ENCODE assay signal across 18 cellular contexts in genomic region chr11:59222464-59223065, GRCh38. TPM values are rescaled to one million over a fixed set of nuclear protein-coding genes. Genes with fewer than 3 reads are reported as not detected.
DNase-seq lines count a peak whose midpoint lies in the region; ATAC-seq and TF ChIP-seq lines count a peak whose summit lies in the region.
"Had no signal": no experiment of that assay in that cellular context is flagged by ENCODE, and none has a peak within 500 bp of the region (broad histone marks: within the 10 kb centered on the region; RNA-seq: fewer than 3 reads in every experiment).

No MANE protein-coding gene starts in this region.

- H3K9ac ChIP-seq in subcutaneous abdominal adipose tissue (ENCODE audit: low read length in 5 of 5), result peak overlapping the region in 2 of 5 donors; percentile 15 to 16

- no peak overlapping the region for H3K4me3 ChIP-seq in HL-60 (replicated peaks; ENCODE audit: insufficient read depth, low read length)
- no peak overlapping the region for H3K4me3 ChIP-seq in Peyer's patch
- H3K4me3 ChIP-seq in left lung, result no peak overlapping the region
- no peak overlapping the region for H3K4me3 ChIP-seq in subcutaneous abdominal adipose tissue (ENCODE audit: low read depth in 1 of 5, low read length in 5 of 5)
- H3K4me3 ChIP-seq: dorsolateral prefrontal cortex, SK-N-MC had no signal

- H3K27me3 ChIP-seq in HL-60 (ENCODE audit: insufficient read depth, poor library complexity, severe bottlenecking) (no peaks in the 10 kb centered on the region), Peyer's patch (no peaks in the 10 kb centered on the region), left lung (no peaks in the 10 kb centered on the region), subcutaneous abdominal adipose tissue (ENCODE audit: control insufficient read depth in 5 of 5, insufficient read depth in 4 of 5, low read length in 5 of 5) (no peaks in the 10 kb centered on the region)

- peak; percentile 75 to 76 for DNase-seq in HL-60 (ENCODE audit: low read depth in 1 of 2, low spot score in 1 of 2)
- no peak for DNase-seq in Peyer's patch
- DNase-seq in left lung, result no peak
- DNase-seq in NCI-H82 treated with DMSO at 0.1 percent for 48 hours (lab: John Stamatoyannopoulos, UW; ENCODE audit: unreplicated experiment), result no peak
- no peak for DNase-seq in GOT3 (lab: John Stamatoyannopoulos, UW)
- no peak for DNase-seq in NCI-H446 treated with DMSO at 0.1 percent for 48 hours (lab: John Stamatoyannopoulos, UW)
- DNase-seq: activated gamma-delta T cell; CD4-positive, alpha-beta memory T cell; DMS79 treated with DMSO at 0.1 percent for 48 hours; dorsolateral prefrontal cortex; hypothalamus; left cardiac atrium; MM.1S; stimulated activated CD4-positive, alpha-beta T cell treated with anti-CD3 and anti-CD28 coated beads, Interleukin-2, amount 100 ng/mL, for 48 hours had no signal

- peak; percentile 43 for ATAC-seq in left lung

- TF ChIP-seq POLR2A in Peyer's patch (IDR thresholded peaks at IDR 0.05), result no peak

- H3K36me3 ChIP-seq in Peyer's patch (no peaks in the 10 kb centered on the region), left lung (no peaks in the 10 kb centered on the region), subcutaneous abdominal adipose tissue (ENCODE audit: control insufficient read depth in 5 of 5, insufficient read depth in 5 of 5, low read length in 5 of 5) (no peaks in the 10 kb centered on the region)

- no peak for TF ChIP-seq CTCF in HL-60 (IDR thresholded peaks at IDR 0.05; ENCODE audit: insufficient read depth, low read length)
- no peak for TF ChIP-seq CTCF in Peyer's patch (IDR thresholded peaks at IDR 0.05)
- TF ChIP-seq CTCF in left lung (IDR thresholded peaks at IDR 0.05), result no peak

- H3K9me3 ChIP-seq in Peyer's patch (no peaks in the 10 kb centered on the region), left lung (no peaks in the 10 kb centered on the region), subcutaneous abdominal adipose tissue (ENCODE audit: control insufficient read depth in 5 of 5, low read length in 5 of 5) (no peaks in the 10 kb centered on the region)

- peaks cover 0 to 8% (median 0%) of the 10 kb centered on the region in 4 donors for H3K4me1 ChIP-seq in Peyer's patch
- peaks cover 0 to 68% of the 10 kb centered on the region in 2 donors for H3K4me1 ChIP-seq in left lung
- H3K4me1 ChIP-seq in subcutaneous abdominal adipose tissue (ENCODE audit: control insufficient read depth in 5 of 5, insufficient read depth in 5 of 5, low read length in 5 of 5), result peaks cover 0 to 61% (median 59%) of the 10 kb centered on the region in 5 donors

- intact Hi-C loops in left lung (cut with DNase I), result no loop called here

- H3K27ac ChIP-seq in HL-60 (replicated peaks) (peak overlapping the region; percentile 70), Peyer's patch (peak overlapping the region in 3 of 4 donors; percentile 8 to 70 (median 57)), left lung (peak overlapping the region; percentile 34 to 88), subcutaneous abdominal adipose tissue (ENCODE audit: low read depth, low read length) (peak overlapping the region; percentile 85)
- H3K27ac ChIP-seq: dorsolateral prefrontal cortex, SK-N-MC had no signal

RNA-seq across cellular contexts. Expression of gene MPEG1, which starts 9.8 kb away (rescaled TPM):
- total RNA-seq in Peyer's patch (10 to 100 TPM in 1 of 4 donors, 1 to 10 TPM in 3; 3.5 to 51.2 (median 6.0) TPM), left lung (10 to 100 TPM; 23.5 to 68.7 TPM)
- total RNA-seq: H1, HT1080 had no signal

RNA-seq across cellular contexts. Expression of gene DTX4, which starts 50.6 kb away (rescaled TPM):
- 10 to 100 TPM; 41.3 to 93.8 (median 60.9) TPM for total RNA-seq in Peyer's patch
- 10 to 100 TPM; 33.2 to 43.4 TPM for total RNA-seq in left lung

Comparison
In these comparisons a context has a peak if more than half of its experiments do, and no peak if none do; other contexts are left out.
1. DNase-seq: peak in HL-60 (2 of 2); none in Peyer's patch (0 of 3), left lung (0 of 2), NCI-H82 treated with DMSO at 0.1 percent for 48 hours (single experiment), GOT3 (single experiment) and NCI-H446 treated with DMSO at 0.1 percent for 48 hours (single experiment).
2. Peak in every context shown above with its lines, with median percentiles within 50 percentile points of each other: H3K27ac ChIP-seq.